ENCODE assay signal across 11 cellular contexts in genomic region chr2:216635701-216636541, GRCh38. TPM values are rescaled to one million over a fixed set of nuclear protein-coding genes. Genes with fewer than 3 reads are reported as not detected.
DNase-seq lines count a peak whose midpoint lies in the region; ATAC-seq lines count a peak whose summit lies in the region.
"Had no signal": no experiment of that assay in that cellular context is flagged by ENCODE, and none has a peak within 500 bp of the region (broad histone marks: within the 10 kb centered on the region; RNA-seq: fewer than 3 reads in every experiment).

No MANE protein-coding gene starts in this region.

- peak; percentile 71 to 86 for DNase-seq in HAP-1 (ENCODE audit: low spot score in 2 of 2)
- DNase-seq in activated T-helper 1 cell treated with anti-CD3 and anti-CD28 coated beads, Interleukin-12 subunit alpha, Interleukin-12 subunit beta, Interleukin-2, Interleukin-4 antibody, amounts not matched to agents 30 ng/mL and 10 ng/mL and 1 ng/mL, durations not matched to agents 14 hours and 24 hours and 36 hours (ENCODE audit: low spot score), result no peak
- DNase-seq in skeletal muscle cell (ENCODE audit: low read depth), result no peak
- DNase-seq in NCI-H1436 (lab: John Stamatoyannopoulos, UW), result no peak
- DNase-seq in stimulated activated CD4-positive, alpha-beta T cell treated with anti-CD3 and anti-CD28 coated beads, Interleukin-4, amount 100 ng/mL, for 24 hours, result no peak
- DNase-seq: activated effector memory CD4-positive, alpha-beta T cell treated with Interleukin-2 at 50 U/mL for 16 hours; head of caudate nucleus; SHP77 had no signal

- H3K9me3 ChIP-seq in HAP-1, result no peaks in the 10 kb centered on the region
- H3K9me3 ChIP-seq in iPS-18c (ENCODE audit: control insufficient read depth, insufficient read depth, low read length), result no peaks in the 10 kb centered on the region

- H3K36me3 ChIP-seq in HAP-1 (replicated peaks), result peaks cover 28% of the 10 kb centered on the region

- peaks cover 7% of the 10 kb centered on the region for H3K36me3 Mint-ChIP-seq in activated T-helper 1 cell treated with anti-CD3 and anti-CD28 coated beads, Interleukin-12 subunit alpha, Interleukin-12 subunit beta, Interleukin-2, Interleukin-4 antibody, amounts not matched to agents 30 ng/mL and 10 ng/mL and 1 ng/mL, durations not matched to agents 14 hours and 24 hours and 36 hours (ENCODE audit: low read depth)

- H3K4me1 ChIP-seq in HAP-1, result peaks cover 20% of the 10 kb centered on the region

- H3K4me3 ChIP-seq in HAP-1 (peak overlapping the region; percentile 86), iPS-18c (ENCODE audit: insufficient read depth, low read depth, low read length) (peak overlapping the region; percentile 67), skeletal muscle cell (ENCODE audit: low read depth, low read length) (peak overlapping the region; percentile 79)

- H3K4me3 Mint-ChIP-seq in activated T-helper 1 cell treated with anti-CD3 and anti-CD28 coated beads, Interleukin-12 subunit alpha, Interleukin-12 subunit beta, Interleukin-2, Interleukin-4 antibody, amounts not matched to agents 30 ng/mL and 10 ng/mL and 1 ng/mL, durations not matched to agents 14 hours and 24 hours and 36 hours, result peak overlapping the region; percentile 80

- no peak overlapping the region for H3K27ac Mint-ChIP-seq in activated T-helper 1 cell treated with anti-CD3 and anti-CD28 coated beads, Interleukin-12 subunit alpha, Interleukin-12 subunit beta, Interleukin-2, Interleukin-4 antibody, amounts not matched to agents 30 ng/mL and 10 ng/mL and 1 ng/mL, durations not matched to agents 14 hours and 24 hours and 36 hours

- H3K9me3 Mint-ChIP-seq in activated T-helper 1 cell treated with anti-CD3 and anti-CD28 coated beads, Interleukin-12 subunit alpha, Interleukin-12 subunit beta, Interleukin-2, Interleukin-4 antibody, amounts not matched to agents 30 ng/mL and 10 ng/mL and 1 ng/mL, durations not matched to agents 14 hours and 24 hours and 36 hours, result no peaks in the 10 kb centered on the region

- no peaks in the 10 kb centered on the region for H3K27me3 ChIP-seq in HAP-1 (ENCODE audit: low read depth)

- H3K27me3 Mint-ChIP-seq in activated T-helper 1 cell treated with anti-CD3 and anti-CD28 coated beads, Interleukin-12 subunit alpha, Interleukin-12 subunit beta, Interleukin-2, Interleukin-4 antibody, amounts not matched to agents 30 ng/mL and 10 ng/mL and 1 ng/mL, durations not matched to agents 14 hours and 24 hours and 36 hours (ENCODE audit: insufficient read depth), result peaks cover 51% of the 10 kb centered on the region

- ATAC-seq in GM21360 (IDR thresholded peaks at IDR 0.05; ENCODE audit: unreplicated experiment) (no peak), GM18868 (IDR thresholded peaks at IDR 0.05; ENCODE audit: unreplicated experiment) (no peak)

- peaks cover 23% of the 10 kb centered on the region for H3K4me1 Mint-ChIP-seq in activated T-helper 1 cell treated with anti-CD3 and anti-CD28 coated beads, Interleukin-12 subunit alpha, Interleukin-12 subunit beta, Interleukin-2, Interleukin-4 antibody, amounts not matched to agents 30 ng/mL and 10 ng/mL and 1 ng/mL, durations not matched to agents 14 hours and 24 hours and 36 hours (ENCODE audit: low read depth)

- in situ Hi-C loops in HAP-1 (cut with MboI; ENCODE audit: low sequenced_read_pairs), result no loop called here

- intact Hi-C loops in activated T-helper 1 cell treated with anti-CD3 and anti-CD28 coated beads, Interleukin-12 subunit alpha, Interleukin-12 subunit beta, Interleukin-2, Interleukin-4 antibody, amounts not matched to agents 30 ng/mL and 10 ng/mL and 1 ng/mL, durations not matched to agents 14 hours and 24 hours and 36 hours (cut with micrococcal nuclease), result no loop called here

RNA-seq across cellular contexts. Expression of gene IGFBP2, which starts 2.7 kb away (rescaled TPM):
- 11.1 and 12.3 TPM in 2 replicates for total RNA-seq in activated T-helper 1 cell treated with anti-CD3 and anti-CD28 coated beads, Interleukin-12 subunit alpha, Interleukin-12 subunit beta, Interleukin-2, Interleukin-4 antibody, amounts not matched to agents 30 ng/mL and 10 ng/mL and 1 ng/mL, durations not matched to agents 14 hours and 24 hours and 36 hours

RNA-seq across cellular contexts. Expression of gene IGFBP5, which starts 59.4 kb away (rescaled TPM):
- total RNA-seq in activated T-helper 1 cell treated with anti-CD3 and anti-CD28 coated beads, Interleukin-12 subunit alpha, Interleukin-12 subunit beta, Interleukin-2, Interleukin-4 antibody, amounts not matched to agents 30 ng/mL and 10 ng/mL and 1 ng/mL, durations not matched to agents 14 hours and 24 hours and 36 hours, result not detected in 2 replicates

Comparison
In these comparisons a context has a peak if more than half of its experiments do, and no peak if none do; other contexts are left out.
1. DNase-seq: peak in HAP-1 (2 of 2); none in activated T-helper 1 cell treated with anti-CD3 and anti-CD28 coated beads, Interleukin-12 subunit alpha, Interleukin-12 subunit beta, Interleukin-2, Interleukin-4 antibody, amounts not matched to agents 30 ng/mL and 10 ng/mL and 1 ng/mL, durations not matched to agents 14 hours and 24 hours and 36 hours (single experiment), skeletal muscle cell (single experiment), NCI-H1436 (single experiment) and stimulated activated CD4-positive, alpha-beta T cell treated with anti-CD3 and anti-CD28 coated beads, Interleukin-4, amount 100 ng/mL, for 24 hours (single experiment).
2. Peak in every context shown above with its lines, with median percentiles within 50 percentile points of each other: H3K4me3 ChIP-seq.